16 cellular contexts compared by ENCODE assay signal in genomic region chr1:187928717-187929116, GRCh38.
"Had no signal": no experiment of that assay in that cellular context is flagged by ENCODE, and none has a peak within 500 bp of the region (broad histone marks: within the 10 kb centered on the region; RNA-seq: fewer than 3 reads in every experiment).

No MANE protein-coding gene starts in this region.

- H3K9me3 ChIP-seq: esophagus squamous epithelium, gastrocnemius medialis, vagina had no signal

- H3K4me3 ChIP-seq: esophagus squamous epithelium, gastrocnemius medialis, vagina had no signal

- H3K27me3 ChIP-seq: esophagus squamous epithelium, gastrocnemius medialis, vagina had no signal

- H3K36me3 ChIP-seq: esophagus squamous epithelium, gastrocnemius medialis, vagina had no signal

- FAIRE-seq: small intestine had no signal

- DNase-seq: activated CD4-positive, alpha-beta T cell treated with anti-CD3 and anti-CD28 coated beads for 1 hour; activated CD4-positive, alpha-beta T cell treated with anti-CD3 and anti-CD28 coated beads, Interleukin-2, amount 50 U/mL, for 1 hour; activated CD8-positive, alpha-beta T cell treated with anti-CD3 and anti-CD28 coated beads, Interleukin-2, amount 10 ng/mL, durations not matched to agents 7 days and 5 days; activated gamma-delta T cell treated with Interleukin-2 at 50 U/mL for 16 hours; aorta; effector memory CD8-positive, alpha-beta T cell; esophagus squamous epithelium; gastrocnemius medialis; occipital lobe; stimulated activated CD4-positive, alpha-beta T cell treated with anti-CD3 and anti-CD28 coated beads, Interleukin-15, amount 100 ng/mL, for 24 hours; stimulated activated CD4-positive, alpha-beta T cell treated with anti-CD3 and anti-CD28 coated beads, Interleukin-2, amount 100 ng/mL, for 48 hours; stimulated activated CD8-positive, alpha-beta memory T cell treated with anti-CD3 and anti-CD28 coated beads, Interleukin-4, amount 100 ng/mL, for 48 hours; stimulated activated naive B cell treated with anti-CD40 and anti-IgM and Interleukin-4, amounts not matched to agents 10 μg/mL and 1 μg/mL and 100 μg/mL, for 72 hours had no signal

- H3K27ac ChIP-seq: esophagus squamous epithelium, gastrocnemius medialis, vagina, VCaP had no signal

- H3K4me1 ChIP-seq: esophagus squamous epithelium, gastrocnemius medialis, vagina had no signal

- ATAC-seq: activated CD8-positive, alpha-beta T cell treated with anti-CD3 and anti-CD28 coated beads, Interleukin-2, amount 10 ng/mL, durations not matched to agents 7 days and 5 days; effector memory CD8-positive, alpha-beta T cell; gastrocnemius medialis; stimulated activated naive B cell treated with anti-CD40 and anti-IgM and Interleukin-4, amounts not matched to agents 10 μg/mL and 1 μg/mL and 100 μg/mL, for 72 hours had no signal
